In the genomic region with DNA sequence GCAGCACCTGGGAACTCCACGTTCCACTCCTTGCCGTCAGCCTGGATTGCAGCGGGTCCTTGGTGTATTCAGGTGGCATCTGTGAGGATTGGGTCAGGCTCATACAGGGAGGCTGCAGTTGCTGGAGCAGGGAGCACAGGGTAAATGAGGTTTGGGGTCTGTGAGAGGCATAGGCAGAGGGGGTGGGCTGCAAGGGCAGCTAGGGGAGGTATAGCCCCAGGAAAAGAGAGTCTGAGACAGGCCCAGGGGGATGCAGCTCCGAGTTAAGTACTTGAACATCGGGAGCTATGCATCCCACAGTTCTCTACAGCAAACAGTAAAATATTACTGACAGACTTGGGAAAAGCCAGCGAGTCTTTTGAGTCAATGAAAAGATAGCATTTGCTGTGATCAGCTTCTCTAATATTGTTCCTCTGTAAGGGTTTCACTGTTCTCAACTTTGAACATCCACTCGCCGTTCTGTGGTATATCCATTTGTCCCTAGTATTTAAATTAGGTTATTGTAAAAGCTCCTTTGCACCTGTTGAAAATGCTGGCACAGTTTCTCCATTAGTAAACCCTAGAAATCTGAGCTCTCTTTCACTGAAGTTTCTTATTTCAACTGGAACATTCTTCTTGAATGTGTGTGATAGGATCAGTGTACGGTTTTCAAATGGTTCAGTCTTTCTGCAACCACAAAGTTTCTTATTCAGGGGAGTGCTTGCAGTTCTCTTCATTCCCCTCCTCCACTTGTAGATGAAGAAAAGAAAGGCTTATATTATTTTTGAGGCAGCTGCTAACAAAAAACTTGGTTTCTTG, we compare ENCODE assay signal across 15 cellular contexts.
DNase-seq lines count a peak whose midpoint lies in the region; ATAC-seq and TF ChIP-seq lines count a peak whose summit lies in the region.
"Had no signal": no experiment of that assay in that cellular context is flagged by ENCODE, and none has a peak within 500 bp of the region (broad histone marks: within the 10 kb centered on the region; RNA-seq: fewer than 3 reads in every experiment).

No MANE protein-coding gene starts in this region.

- H3K27ac ChIP-seq in KMS-11 (peak overlapping the region; percentile 80), endodermal cell (ENCODE audit: low read depth, low read length) (no peak overlapping the region)
- H3K27ac ChIP-seq: ascending aorta had no signal

- H3K27me3 Mint-ChIP-seq in nephron progenitor cell (ENCODE audit: low read depth, poor library complexity) (no peaks in the 10 kb centered on the region), endodermal cell (ENCODE audit: insufficient read depth) (peaks cover 3% of the 10 kb centered on the region), Caco-2 (ENCODE audit: insufficient read depth, unreplicated experiment) (no peaks in the 10 kb centered on the region)

- no peaks in the 10 kb centered on the region for H3K9me3 ChIP-seq in endodermal cell (ENCODE audit: control insufficient read depth, low read length)
- H3K9me3 ChIP-seq in Caco-2, result no peaks in the 10 kb centered on the region
- H3K9me3 ChIP-seq: ascending aorta had no signal

- H3K27me3 ChIP-seq in KMS-11 (ENCODE audit: insufficient read depth, low read depth) (no peaks in the 10 kb centered on the region), endodermal cell (ENCODE audit: control insufficient read depth, insufficient read depth, low read length, poor library complexity, severe bottlenecking) (no peaks in the 10 kb centered on the region), Caco-2 (replicated peaks; ENCODE audit: control insufficient read depth, insufficient read depth, low read length) (no peaks in the 10 kb centered on the region)
- H3K27me3 ChIP-seq: ascending aorta had no signal

- no peak for TF ChIP-seq CTCF in KMS-11 (conservative IDR thresholded peaks at IDR 0.05; ENCODE audit: low read depth, low read length)
- no peak for TF ChIP-seq CTCF in astrocyte of the spinal cord (IDR thresholded peaks at IDR 0.05; ENCODE audit: low read depth, low read length)
- no peak for TF ChIP-seq CTCF in nephron progenitor cell (IDR thresholded peaks at IDR 0.05)
- TF ChIP-seq CTCF in endodermal cell (conservative IDR thresholded peaks at IDR 0.05), result no peak
- TF ChIP-seq CTCF in Caco-2 (IDR thresholded peaks at IDR 0.05; ENCODE audit: insufficient read depth in 1 of 2, low read depth in 1 of 2, low read length in 1 of 2, severe bottlenecking in 1 of 2, unreplicated experiment in 1 of 2), result no peak

- DNase-seq in astrocyte of the spinal cord (ENCODE audit: low read depth, low spot score) (peak; percentile 80), nephron progenitor cell (no peak), endodermal cell (no peak), Caco-2 (no peak)
- no peak for DNase-seq in activated CD4-positive, alpha-beta T cell treated with anti-CD3 and anti-CD28 coated beads for 1 hour
- no peak for DNase-seq in activated CD4-positive, alpha-beta T cell treated with anti-CD3 and anti-CD28 coated beads, Interleukin-2, amount 50 U/mL, for 1 hour
- DNase-seq: COR-L47, NCI-H2171, occipital lobe had no signal

- in situ Hi-C loops in astrocyte of the spinal cord (cut with HindIII; ENCODE audit: low sequenced_read_pairs), result no loop called here

- H3K79me2 ChIP-seq in KMS-11 (ENCODE audit: insufficient read depth, low read depth), result peaks cover 91% of the 10 kb centered on the region

- H2AFZ ChIP-seq in KMS-11 (ENCODE audit: low read depth), result no peak overlapping the region

- POLR2A ChIA-PET in Caco-2 (lab: Charles Lee), result no interaction called here

- H3K36me3 Mint-ChIP-seq in nephron progenitor cell (ENCODE audit: low read depth) (no peaks in the 10 kb centered on the region), endodermal cell (ENCODE audit: low read depth) (no peaks in the 10 kb centered on the region), Caco-2 (ENCODE audit: insufficient read depth, unreplicated experiment) (no peaks in the 10 kb centered on the region)

- peaks cover 65% of the 10 kb centered on the region for H3K4me1 Mint-ChIP-seq in nephron progenitor cell
- peaks cover 29% of the 10 kb centered on the region for H3K4me1 Mint-ChIP-seq in endodermal cell
- H3K4me1 Mint-ChIP-seq in Caco-2 (ENCODE audit: low read depth, unreplicated experiment), result peaks cover 19% of the 10 kb centered on the region

- H3K36me3 ChIP-seq in KMS-11 (ENCODE audit: insufficient read depth) (no peaks in the 10 kb centered on the region), endodermal cell (ENCODE audit: control insufficient read depth, insufficient read depth, low read length) (no peaks in the 10 kb centered on the region), Caco-2 (ENCODE audit: control insufficient read depth, insufficient read depth, low read length) (no peaks in the 10 kb centered on the region)
- H3K36me3 ChIP-seq: ascending aorta had no signal

- peaks cover 94% of the 10 kb centered on the region for H3K4me1 ChIP-seq in KMS-11 (ENCODE audit: low read depth, poor library complexity, severe bottlenecking)
- H3K4me1 ChIP-seq in endodermal cell (ENCODE audit: control insufficient read depth, insufficient read depth, low read length), result peaks cover 7% of the 10 kb centered on the region
- peaks cover 8% of the 10 kb centered on the region; the same call in 1 of the 2 replicates for H3K4me1 ChIP-seq in Caco-2

- peak overlapping the region; percentile 39 for H3K9ac ChIP-seq in KMS-11
- H3K9ac ChIP-seq in endodermal cell (ENCODE audit: extremely low read depth, low read length, poor library complexity, severe bottlenecking), result no peak overlapping the region

- peak overlapping the region; percentile 90 for H3K4me2 ChIP-seq in KMS-11
- H3K4me2 ChIP-seq: smooth muscle cell had no signal

- H3K4me3 ChIP-seq in KMS-11 (IDR thresholded peaks at IDR 0.05; ENCODE audit: insufficient read depth, low read depth, low read length) (no peak overlapping the region), astrocyte of the spinal cord (ENCODE audit: low read depth, low read length) (no peak overlapping the region), endodermal cell (ENCODE audit: low read length) (no peak overlapping the region), Caco-2 (ENCODE audit: low read depth, low read length) (no peak overlapping the region)
- H3K4me3 ChIP-seq: ascending aorta, lung, smooth muscle cell had no signal

- CTCF ChIA-PET in Caco-2 (lab: Charles Lee), result no interaction called here

- intact Hi-C loops in Caco-2 (cut with micrococcal nuclease; ENCODE audit: unreplicated experiment), result no loop called here

- H4K20me1 ChIP-seq in KMS-11 (ENCODE audit: insufficient read depth), result no peaks in the 10 kb centered on the region

- 88 to 91% methylated on average over 8 to 9 of the region's 9 CpGs for WGBS in endodermal cell (ENCODE audit: insufficient coverage in 1 of 2, insufficient read length in 1 of 2), 2 experiments

- H3K27ac Mint-ChIP-seq in nephron progenitor cell, result peak overlapping the region; percentile 80
- H3K27ac Mint-ChIP-seq in endodermal cell, result no peak overlapping the region
- no peak overlapping the region for H3K27ac Mint-ChIP-seq in Caco-2 (ENCODE audit: unreplicated experiment)
- H3K27ac Mint-ChIP-seq: activated T-helper 2 cell treated with anti-CD3 and anti-CD28 coated beads, Interferon-gamma antibody, Interleukin-2, Interleukin-4, amounts not matched to agents 10 μg/mL and 5 μg/mL and 100 μg/mL, durations not matched to agents 14 hours and 24 hours and 36 hours had no signal

- BruUV-seq in Caco-2 (replicated peaks; lab: Mats Ljungman, UMichigan), result no TSS peak

- H3K4me3 Mint-ChIP-seq in nephron progenitor cell (peak overlapping the region; percentile 58), endodermal cell (no peak overlapping the region), Caco-2 (ENCODE audit: unreplicated experiment) (no peak overlapping the region)

- H3K9me3 Mint-ChIP-seq in nephron progenitor cell (no peaks in the 10 kb centered on the region), endodermal cell (no peaks in the 10 kb centered on the region), Caco-2 (ENCODE audit: unreplicated experiment) (no peaks in the 10 kb centered on the region)
- H3K9me3 Mint-ChIP-seq: activated T-helper 2 cell treated with anti-CD3 and anti-CD28 coated beads, Interferon-gamma antibody, Interleukin-2, Interleukin-4, amounts not matched to agents 10 μg/mL and 5 μg/mL and 100 μg/mL, durations not matched to agents 14 hours and 24 hours and 36 hours had no signal

- peak; percentile 57 for ATAC-seq in GM18498 (IDR thresholded peaks at IDR 0.05; ENCODE audit: unreplicated experiment)
